Comparison of ENCODE assay signal across 31 cellular contexts in genomic region chr7:98338441-98338840, GRCh38. TPM values are rescaled to one million over a fixed set of nuclear protein-coding genes. Genes with fewer than 3 reads are reported as not detected.
DNase-seq lines count a peak whose midpoint lies in the region; ATAC-seq, FAIRE-seq and TF ChIP-seq lines count a peak whose summit lies in the region.
"Had no signal": no experiment of that assay in that cellular context is flagged by ENCODE, and none has a peak within 500 bp of the region (broad histone marks: within the 10 kb centered on the region; RNA-seq: fewer than 3 reads in every experiment).

No MANE protein-coding gene starts in this region.

- no TSS peak for BruUV-seq in K562 (replicated peaks; lab: Mats Ljungman, UMichigan)

- no peaks in the 10 kb centered on the region for H3K9me3 ChIP-seq in HEK293 (ENCODE audit: control insufficient read depth, insufficient read depth, low read depth, low read length)
- no peaks in the 10 kb centered on the region for H3K9me3 ChIP-seq in K562 (replicated peaks; ENCODE audit: control insufficient read depth, insufficient read depth, low read depth, low read length)
- H3K9me3 ChIP-seq in tibial nerve, result peaks cover 0 to 8% (median 0%) of the 10 kb centered on the region in 4 donors
- H3K9me3 ChIP-seq: A549, BE2C, Caco-2 had no signal

- H3K9me1 ChIP-seq in K562 (ENCODE audit: control insufficient read depth, insufficient read depth, low read length), result no peaks in the 10 kb centered on the region

- CTCF ChIA-PET in HEK293 (lab: Yijun Ruan, JAX), result interaction anchor here (0.5 to 0.7 kb wide), 4 partner anchors 63 to 125 kb away, joined by 3 to 5 read pairs (median 3); no protein-coding TSS in a partner anchor
- CTCF ChIA-PET in K562 (lab: Yijun Ruan, JAX; ENCODE audit: low intra/inter-chr PET ratio), result no interaction called here

- TF ChIP-seq CTCF in HEK293 (tag by site-specific recombination; IDR thresholded peaks at IDR 0.05) (no peak), K562 (IDR thresholded peaks at IDR 0.05 in 2 of 3, conservative IDR thresholded peaks at IDR 0.05 in 1 of 3; ENCODE audit: insufficient read depth in 2 of 3, low read depth in 1 of 3, low read length in 3 of 3) (no peak), tibial nerve (IDR thresholded peaks at IDR 0.05) (no peak)

- no peak overlapping the region for H3K4me3 ChIP-seq in HEK293 (ENCODE audit: low read depth, low read length)
- H3K4me3 ChIP-seq in K562, result no peak overlapping the region
- no peak overlapping the region for H3K4me3 ChIP-seq in tibial nerve
- H3K4me3 ChIP-seq: A549; BLaER1; BLaER1 treated with 17β-estradiol and CSF1 and Interleukin-3, amounts not matched to agents 10 nM and 100 nM had no signal

- no peaks in the 10 kb centered on the region for H4K20me1 ChIP-seq in K562 (replicated peaks; ENCODE audit: control insufficient read depth, insufficient read depth, low read length)
- H4K20me1 ChIP-seq: BLaER1; BLaER1 treated with 17β-estradiol and CSF1 and Interleukin-3, amounts not matched to agents 10 nM and 100 nM had no signal

- no peaks in the 10 kb centered on the region for H3K27me3 ChIP-seq in K562 (ENCODE audit: control insufficient read depth in 2 of 2, insufficient read depth in 2 of 2, low read length in 2 of 2)
- H3K27me3 ChIP-seq in tibial nerve, result no peaks in the 10 kb centered on the region
- H3K27me3 ChIP-seq: BE2C; BLaER1; BLaER1 treated with 17β-estradiol and CSF1 and Interleukin-3, amounts not matched to agents 10 nM and 100 nM had no signal

- WGBS in K562 (ENCODE audit: insufficient coverage, low coverage, missing lambda C conversion rate), result 71% methylated on average over 6 of the region's 6 CpGs
- WGBS in tibial nerve, 2 donors, result 90 to 96% methylated on average over 6 of the region's 6 CpGs

- no peak for TF ChIP-seq POLR2A in K562 (conservative IDR thresholded peaks at IDR 0.05)
- no peak for TF ChIP-seq POLR2A in tibial nerve (IDR thresholded peaks at IDR 0.05)

- in situ Hi-C loops in K562 (cut with MboI), result no loop called here

- no peak for ATAC-seq in K562
- ATAC-seq: A549; CD8-positive, alpha-beta T cell had no signal

- TF ChIP-seq EP300 in K562 (IDR thresholded peaks at IDR 0.05; ENCODE audit: low read length) (no peak), tibial nerve (IDR thresholded peaks at IDR 0.05) (no peak)

- no peak overlapping the region for H3K9ac ChIP-seq in K562 (ENCODE audit: insufficient read depth in 1 of 2, low read depth in 2 of 2, low read length in 2 of 2)
- H3K9ac ChIP-seq: BLaER1; BLaER1 treated with 17β-estradiol and CSF1 and Interleukin-3, amounts not matched to agents 10 nM and 100 nM had no signal

- no peak for DNase-seq in K562 (ENCODE audit: extremely low read depth in 1 of 4, low spot score in 3 of 4)
- no peak for DNase-seq in activated CD4-positive, alpha-beta T cell treated with anti-CD3 and anti-CD28 coated beads, Interleukin-2, amount 50 U/mL, for 4 hours
- no peak for DNase-seq in tibial nerve (ENCODE audit: low spot score in 2 of 2)
- DNase-seq: 8988T; ACHN; AML-193; BE2C; C1 segment of cervical spinal cord; Caco-2; Calu3; CD4-positive, alpha-beta memory T cell; CD4-positive, alpha-beta T cell; CD4-positive, CD25-positive, alpha-beta regulatory T cell; CD8-positive, alpha-beta memory T cell; CD8-positive, alpha-beta T cell; COR-L47; DMS 273 treated with DMSO at 0.1 percent for 48 hours; DMS153; DMS53; DMS79; DMS79 treated with DMSO at 0.1 percent for 48 hours; DND-41; EL had no signal

- POLR2A ChIA-PET in HEK293 (lab: Yijun Ruan, JAX) (no interaction called here), K562 (lab: Yijun Ruan, JAX) (interaction anchor here (2.2 kb wide), 1 partner anchor 10 kb away, joined by 5 read pairs; no protein-coding TSS in a partner anchor)

- H3K4me1 ChIP-seq in HEK293 (ENCODE audit: control insufficient read depth, insufficient read depth, low read length) (no peaks in the 10 kb centered on the region), K562 (replicated peaks in 1 of 2; ENCODE audit: control insufficient read depth in 2 of 2, insufficient read depth in 2 of 2, low read length in 2 of 2) (no peaks in the 10 kb centered on the region; a peak in 1 of 5 replicates), tibial nerve (no peaks in the 10 kb centered on the region)
- H3K4me1 ChIP-seq: BE2C; BLaER1; BLaER1 treated with 17β-estradiol and CSF1 and Interleukin-3, amounts not matched to agents 10 nM and 100 nM had no signal

- H3K36me3 ChIP-seq in HEK293 (ENCODE audit: control insufficient read depth in 2 of 2, insufficient read depth in 1 of 2, low read length in 2 of 2) (peaks cover 0 to 5% of the 10 kb centered on the region in 2 experiments; a peak in 2 of 3 replicates), K562 (ENCODE audit: control insufficient read depth, insufficient read depth, low read length) (no peaks in the 10 kb centered on the region), tibial nerve (no peaks in the 10 kb centered on the region)
- H3K36me3 ChIP-seq: BE2C, BLaER1 had no signal

- H2AFZ ChIP-seq in K562 (ENCODE audit: low read depth, low read length), result no peak overlapping the region

- intact Hi-C loops in K562 (cut with micrococcal nuclease), result no loop called here

- no peak overlapping the region for H3K27ac ChIP-seq in HEK293 (ENCODE audit: extremely low read depth, low read depth, low read length)
- H3K27ac ChIP-seq in K562 (ENCODE audit: extremely low read depth, low read depth, low read length), result no peak overlapping the region
- no peak overlapping the region for H3K27ac ChIP-seq in tibial nerve
- H3K27ac ChIP-seq: 22Rv1; A549; BLaER1; BLaER1 treated with 17β-estradiol and CSF1 and Interleukin-3, amounts not matched to agents 10 nM and 100 nM; C4-2B had no signal

- no peak overlapping the region for H3K4me2 ChIP-seq in K562 (ENCODE audit: insufficient read depth, low read length)
- H3K4me2 ChIP-seq: A549; BLaER1; BLaER1 treated with 17β-estradiol and CSF1 and Interleukin-3, amounts not matched to agents 10 nM and 100 nM had no signal

- no peak for TF ChIP-seq RAD21 in K562 (CRISPR knock-in tag; conservative IDR thresholded peaks at IDR 0.05 in 1 of 2, IDR thresholded peaks at IDR 0.05 in 1 of 2)

- H3K79me2 ChIP-seq in K562 (ENCODE audit: control insufficient read depth, insufficient read depth, low read length), result no peaks in the 10 kb centered on the region

- FAIRE-seq in K562 (lab: Jason Lieb, UNC), result no peak
- FAIRE-seq: A204.1, A549, D721Med had no signal

TF ChIP-seq in HEK293, 187 proteins besides CTCF, POLR2A, EP300 and RAD21:
- TF ChIP-seq ZSCAN16 (tag by site-specific recombination; IDR thresholded peaks at IDR 0.05) (no peak), ZNF776 (tag by site-specific recombination; IDR thresholded peaks at IDR 0.05; ENCODE audit: borderline replicate concordance) (no peak), ZNF146 (tag by site-specific recombination; IDR thresholded peaks at IDR 0.05) (peak; percentile 83), ZNF26 (tag by site-specific recombination; IDR thresholded peaks at IDR 0.05) (no peak)

TF ChIP-seq in K562, 482 proteins besides CTCF, POLR2A, EP300 and RAD21:
- TF ChIP-seq ZBTB33 (CRISPR knock-in tag; IDR thresholded peaks at IDR 0.05), result peak; percentile 69
- TF ChIP-seq ZNF146 (CRISPR knock-in tag; IDR thresholded peaks at IDR 0.05; ENCODE audit: unreplicated experiment), result peak; percentile 80
- no peak for TF ChIP-seq ZNF384 (IDR thresholded peaks at IDR 0.05; ENCODE audit: low read depth, low read length)

RNA-seq across cellular contexts. Expression of gene BRI3, which starts 57.0 kb away (rescaled TPM):
- total RNA-seq in K562 (2011; cell fraction: chromatin; rRNA removed; ENCODE audit: low replicate concordance), result 12.6 and 25.0 TPM in 2 replicates
- total RNA-seq in K562 (2011; cell fraction: nucleolus; rRNA removed), result 16.4 and 20.8 TPM in 2 replicates
- 21.3 and 23.7 TPM in 2 replicates for total RNA-seq in K562 (2011; cell fraction: nucleoplasm; rRNA removed)
- 9.9 and 10.7 TPM in 2 replicates for total RNA-seq in K562 (2014; rRNA removed)
- 11.9 and 21.6 TPM in 2 replicates for total RNA-seq in K562 (2014; rRNA removed; fragmentation: Illumina TruSeq; extraction: Trizol)
- 29.1 and 29.8 TPM in 2 replicates for total RNA-seq in K562 (2015; rRNA removed; fragmentation: Illumina TruSeq; extraction: Trizol)
- total RNA-seq in K562 (2021), result 55.1 and 57.4 TPM in 2 replicates
- 18.6 and 21.3 TPM in 2 replicates for polyA plus RNA-seq in K562 (2011; rRNA removed)
- 24.1 and 28.7 TPM in 2 replicates for polyA plus RNA-seq in K562 (2011; cell fraction: cytosol; rRNA removed)
- polyA plus RNA-seq in K562 (2011; cell fraction: nucleus; rRNA removed), result 16.2 and 18.7 TPM in 2 replicates
- 46.4 and 129 TPM in 2 replicates for polyA plus RNA-seq in K562 (2012)
- 16.9 and 26.0 TPM in 2 replicates for polyA plus RNA-seq in K562 (2014; fragmentation: Illumina TruSeq; extraction: Trizol)
- 1 to 10 TPM; 4.3 to 5.7 TPM for polyA plus RNA-seq in K562 (2014; fragmentation: Nextera tagmentation; extraction: Ambion mirVana)
- 23.1 and 39.8 TPM in 2 replicates for polyA plus RNA-seq in K562 (2014; rRNA removed)
- 8.9 and 9.1 TPM in 2 replicates for polyA minus RNA-seq in K562 (2011; rRNA and poly(A)+ RNA removed)
- polyA minus RNA-seq in K562 (2011; cell fraction: cytosol; rRNA and poly(A)+ RNA removed), result 8.2 and 13.9 TPM in 2 replicates
- 9.2 and 11.0 TPM in 2 replicates for polyA minus RNA-seq in K562 (2011; cell fraction: nucleus; rRNA and poly(A)+ RNA removed)
- total RNA-seq in tibial nerve, result 10 to 100 TPM; 33.5 to 69.0 (median 44.3) TPM

Comparison
In these comparisons a context has a peak if more than half of its experiments do, and no peak if none do; other contexts are left out.
1. Of the 44 proteins assayed by ChIP-seq in both K562 and HEK293: peak only in K562: none; only in HEK293: none; in both: ZNF146; in neither: 43.